1 cellular context compared by ENCODE assay signal in the genomic region with DNA sequence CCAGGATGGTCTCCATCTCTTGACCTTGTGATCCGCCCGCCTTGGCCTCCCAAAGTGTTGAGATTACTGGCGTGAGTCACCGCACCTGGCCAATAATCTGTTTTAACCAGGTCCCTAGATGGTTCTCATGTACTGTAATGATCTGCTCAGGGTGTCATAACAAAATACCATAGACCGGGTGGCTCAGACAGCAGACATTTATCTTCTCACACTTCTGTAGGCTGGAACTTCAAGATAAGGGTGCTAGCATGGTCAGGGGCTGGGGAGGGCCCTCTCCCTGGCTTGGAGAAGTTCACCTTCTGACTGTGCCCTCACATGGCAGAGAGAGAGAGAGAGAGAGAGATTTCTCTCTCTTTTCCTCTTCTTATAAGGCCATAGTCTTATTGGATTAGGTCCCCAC.
TF ChIP-seq lines count a peak whose summit lies in the region.

No MANE protein-coding gene starts in this region.

TF ChIP-seq in K562, 482 proteins besides CTCF, POLR2A, EP300 and RAD21 (continued from another document and continues in another):
- TF ChIP-seq, protein P1, sequence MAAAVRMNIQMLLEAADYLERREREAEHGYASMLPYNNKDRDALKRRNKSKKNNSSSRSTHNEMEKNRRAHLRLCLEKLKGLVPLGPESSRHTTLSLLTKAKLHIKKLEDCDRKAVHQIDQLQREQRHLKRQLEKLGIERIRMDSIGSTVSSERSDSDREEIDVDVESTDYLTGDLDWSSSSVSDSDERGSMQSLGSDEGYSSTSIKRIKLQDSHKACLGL (CRISPR knock-in tag; IDR thresholded peaks at IDR 0.05; ENCODE audit: borderline replicate concordance, poor library complexity, severe bottlenecking): no peak
- peak; percentile 26; the same call in 1 of the 2 replicates for TF ChIP-seq GABPA (tag; conservative IDR thresholded peaks at IDR 0.05; ENCODE audit: low read depth)
- no peak for TF ChIP-seq RBM39 (optimal IDR thresholded peaks at IDR 0.05; ENCODE audit: low read depth, low read length)
- no peak for TF ChIP-seq ZNF133 (CRISPR knock-in tag; IDR thresholded peaks at IDR 0.05)
- TF ChIP-seq ZNF143 (CRISPR knock-in tag; IDR thresholded peaks at IDR 0.05): no peak
- TF ChIP-seq, protein P2, sequence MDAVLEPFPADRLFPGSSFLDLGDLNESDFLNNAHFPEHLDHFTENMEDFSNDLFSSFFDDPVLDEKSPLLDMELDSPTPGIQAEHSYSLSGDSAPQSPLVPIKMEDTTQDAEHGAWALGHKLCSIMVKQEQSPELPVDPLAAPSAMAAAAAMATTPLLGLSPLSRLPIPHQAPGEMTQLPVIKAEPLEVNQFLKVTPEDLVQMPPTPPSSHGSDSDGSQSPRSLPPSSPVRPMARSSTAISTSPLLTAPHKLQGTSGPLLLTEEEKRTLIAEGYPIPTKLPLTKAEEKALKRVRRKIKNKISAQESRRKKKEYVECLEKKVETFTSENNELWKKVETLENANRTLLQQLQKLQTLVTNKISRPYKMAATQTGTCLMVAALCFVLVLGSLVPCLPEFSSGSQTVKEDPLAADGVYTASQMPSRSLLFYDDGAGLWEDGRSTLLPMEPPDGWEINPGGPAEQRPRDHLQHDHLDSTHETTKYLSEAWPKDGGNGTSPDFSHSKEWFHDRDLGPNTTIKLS (IDR thresholded peaks at IDR 0.05; ENCODE audit: borderline replicate concordance, low read depth): peak; percentile 57; the same call in 1 of the 2 replicates
- no peak for TF ChIP-seq ZNF785 (CRISPR knock-in tag; IDR thresholded peaks at IDR 0.05)
- TF ChIP-seq CSDE1 (IDR thresholded peaks at IDR 0.05): no peak
- TF ChIP-seq, protein P3, sequence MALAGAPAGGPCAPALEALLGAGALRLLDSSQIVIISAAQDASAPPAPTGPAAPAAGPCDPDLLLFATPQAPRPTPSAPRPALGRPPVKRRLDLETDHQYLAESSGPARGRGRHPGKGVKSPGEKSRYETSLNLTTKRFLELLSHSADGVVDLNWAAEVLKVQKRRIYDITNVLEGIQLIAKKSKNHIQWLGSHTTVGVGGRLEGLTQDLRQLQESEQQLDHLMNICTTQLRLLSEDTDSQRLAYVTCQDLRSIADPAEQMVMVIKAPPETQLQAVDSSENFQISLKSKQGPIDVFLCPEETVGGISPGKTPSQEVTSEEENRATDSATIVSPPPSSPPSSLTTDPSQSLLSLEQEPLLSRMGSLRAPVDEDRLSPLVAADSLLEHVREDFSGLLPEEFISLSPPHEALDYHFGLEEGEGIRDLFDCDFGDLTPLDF (CRISPR knock-in tag; IDR thresholded peaks at IDR 0.05): no peak
- no peak for TF ChIP-seq ZNF431 (CRISPR knock-in tag; IDR thresholded peaks at IDR 0.05)
- TF ChIP-seq, protein P4, sequence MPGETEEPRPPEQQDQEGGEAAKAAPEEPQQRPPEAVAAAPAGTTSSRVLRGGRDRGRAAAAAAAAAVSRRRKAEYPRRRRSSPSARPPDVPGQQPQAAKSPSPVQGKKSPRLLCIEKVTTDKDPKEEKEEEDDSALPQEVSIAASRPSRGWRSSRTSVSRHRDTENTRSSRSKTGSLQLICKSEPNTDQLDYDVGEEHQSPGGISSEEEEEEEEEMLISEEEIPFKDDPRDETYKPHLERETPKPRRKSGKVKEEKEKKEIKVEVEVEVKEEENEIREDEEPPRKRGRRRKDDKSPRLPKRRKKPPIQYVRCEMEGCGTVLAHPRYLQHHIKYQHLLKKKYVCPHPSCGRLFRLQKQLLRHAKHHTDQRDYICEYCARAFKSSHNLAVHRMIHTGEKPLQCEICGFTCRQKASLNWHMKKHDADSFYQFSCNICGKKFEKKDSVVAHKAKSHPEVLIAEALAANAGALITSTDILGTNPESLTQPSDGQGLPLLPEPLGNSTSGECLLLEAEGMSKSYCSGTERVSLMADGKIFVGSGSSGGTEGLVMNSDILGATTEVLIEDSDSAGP (CRISPR knock-in tag; IDR thresholded peaks at IDR 0.05): no peak
- peak; percentile 69; the same call in 1 of the 2 replicates for TF ChIP-seq CREB1 (IDR thresholded peaks at IDR 0.05)
- no peak for TF ChIP-seq CREB1 (CRISPR knock-in tag; IDR thresholded peaks at IDR 0.05)
- TF ChIP-seq RBM25 (IDR thresholded peaks at IDR 0.05; ENCODE audit: low read depth, low read length, severe bottlenecking): no peak
- TF ChIP-seq, protein P5, sequence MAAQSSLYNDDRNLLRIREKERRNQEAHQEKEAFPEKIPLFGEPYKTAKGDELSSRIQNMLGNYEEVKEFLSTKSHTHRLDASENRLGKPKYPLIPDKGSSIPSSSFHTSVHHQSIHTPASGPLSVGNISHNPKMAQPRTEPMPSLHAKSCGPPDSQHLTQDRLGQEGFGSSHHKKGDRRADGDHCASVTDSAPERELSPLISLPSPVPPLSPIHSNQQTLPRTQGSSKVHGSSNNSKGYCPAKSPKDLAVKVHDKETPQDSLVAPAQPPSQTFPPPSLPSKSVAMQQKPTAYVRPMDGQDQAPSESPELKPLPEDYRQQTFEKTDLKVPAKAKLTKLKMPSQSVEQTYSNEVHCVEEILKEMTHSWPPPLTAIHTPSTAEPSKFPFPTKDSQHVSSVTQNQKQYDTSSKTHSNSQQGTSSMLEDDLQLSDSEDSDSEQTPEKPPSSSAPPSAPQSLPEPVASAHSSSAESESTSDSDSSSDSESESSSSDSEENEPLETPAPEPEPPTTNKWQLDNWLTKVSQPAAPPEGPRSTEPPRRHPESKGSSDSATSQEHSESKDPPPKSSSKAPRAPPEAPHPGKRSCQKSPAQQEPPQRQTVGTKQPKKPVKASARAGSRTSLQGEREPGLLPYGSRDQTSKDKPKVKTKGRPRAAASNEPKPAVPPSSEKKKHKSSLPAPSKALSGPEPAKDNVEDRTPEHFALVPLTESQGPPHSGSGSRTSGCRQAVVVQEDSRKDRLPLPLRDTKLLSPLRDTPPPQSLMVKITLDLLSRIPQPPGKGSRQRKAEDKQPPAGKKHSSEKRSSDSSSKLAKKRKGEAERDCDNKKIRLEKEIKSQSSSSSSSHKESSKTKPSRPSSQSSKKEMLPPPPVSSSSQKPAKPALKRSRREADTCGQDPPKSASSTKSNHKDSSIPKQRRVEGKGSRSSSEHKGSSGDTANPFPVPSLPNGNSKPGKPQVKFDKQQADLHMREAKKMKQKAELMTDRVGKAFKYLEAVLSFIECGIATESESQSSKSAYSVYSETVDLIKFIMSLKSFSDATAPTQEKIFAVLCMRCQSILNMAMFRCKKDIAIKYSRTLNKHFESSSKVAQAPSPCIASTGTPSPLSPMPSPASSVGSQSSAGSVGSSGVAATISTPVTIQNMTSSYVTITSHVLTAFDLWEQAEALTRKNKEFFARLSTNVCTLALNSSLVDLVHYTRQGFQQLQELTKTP (IDR thresholded peaks at IDR 0.05; ENCODE audit: low read depth in 1 of 2, partially characterized antibody in 2 of 2): peak in 1 of 2 experiments; percentile 93
- no peak for TF ChIP-seq KDM5B (IDR thresholded peaks at IDR 0.05; ENCODE audit: insufficient replicate concordance, low read depth, low read length)
- TF ChIP-seq, protein P6, sequence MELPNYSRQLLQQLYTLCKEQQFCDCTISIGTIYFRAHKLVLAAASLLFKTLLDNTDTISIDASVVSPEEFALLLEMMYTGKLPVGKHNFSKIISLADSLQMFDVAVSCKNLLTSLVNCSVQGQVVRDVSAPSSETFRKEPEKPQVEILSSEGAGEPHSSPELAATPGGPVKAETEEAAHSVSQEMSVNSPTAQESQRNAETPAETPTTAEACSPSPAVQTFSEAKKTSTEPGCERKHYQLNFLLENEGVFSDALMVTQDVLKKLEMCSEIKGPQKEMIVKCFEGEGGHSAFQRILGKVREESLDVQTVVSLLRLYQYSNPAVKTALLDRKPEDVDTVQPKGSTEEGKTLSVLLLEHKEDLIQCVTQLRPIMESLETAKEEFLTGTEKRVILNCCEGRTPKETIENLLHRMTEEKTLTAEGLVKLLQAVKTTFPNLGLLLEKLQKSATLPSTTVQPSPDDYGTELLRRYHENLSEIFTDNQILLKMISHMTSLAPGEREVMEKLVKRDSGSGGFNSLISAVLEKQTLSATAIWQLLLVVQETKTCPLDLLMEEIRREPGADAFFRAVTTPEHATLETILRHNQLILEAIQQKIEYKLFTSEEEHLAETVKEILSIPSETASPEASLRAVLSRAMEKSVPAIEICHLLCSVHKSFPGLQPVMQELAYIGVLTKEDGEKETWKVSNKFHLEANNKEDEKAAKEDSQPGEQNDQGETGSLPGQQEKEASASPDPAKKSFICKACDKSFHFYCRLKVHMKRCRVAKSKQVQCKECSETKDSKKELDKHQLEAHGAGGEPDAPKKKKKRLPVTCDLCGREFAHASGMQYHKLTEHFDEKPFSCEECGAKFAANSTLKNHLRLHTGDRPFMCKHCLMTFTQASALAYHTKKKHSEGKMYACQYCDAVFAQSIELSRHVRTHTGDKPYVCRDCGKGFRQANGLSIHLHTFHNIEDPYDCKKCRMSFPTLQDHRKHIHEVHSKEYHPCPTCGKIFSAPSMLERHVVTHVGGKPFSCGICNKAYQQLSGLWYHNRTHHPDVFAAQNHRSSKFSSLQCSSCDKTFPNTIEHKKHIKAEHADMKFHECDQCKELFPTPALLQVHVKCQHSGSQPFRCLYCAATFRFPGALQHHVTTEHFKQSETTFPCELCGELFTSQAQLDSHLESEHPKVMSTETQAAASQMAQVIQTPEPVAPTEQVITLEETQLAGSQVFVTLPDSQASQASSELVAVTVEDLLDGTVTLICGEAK (IDR thresholded peaks at IDR 0.05): no peak
- TF ChIP-seq, protein P6 (CRISPR knock-in tag; IDR thresholded peaks at IDR 0.05): no peak
- TF ChIP-seq ZNF583 (CRISPR knock-in tag; IDR thresholded peaks at IDR 0.05): peak; percentile 80; the same call in 1 of the 2 replicates
- no peak for TF ChIP-seq ZNF174 (CRISPR knock-in tag; IDR thresholded peaks at IDR 0.05)
- TF ChIP-seq, protein P7, sequence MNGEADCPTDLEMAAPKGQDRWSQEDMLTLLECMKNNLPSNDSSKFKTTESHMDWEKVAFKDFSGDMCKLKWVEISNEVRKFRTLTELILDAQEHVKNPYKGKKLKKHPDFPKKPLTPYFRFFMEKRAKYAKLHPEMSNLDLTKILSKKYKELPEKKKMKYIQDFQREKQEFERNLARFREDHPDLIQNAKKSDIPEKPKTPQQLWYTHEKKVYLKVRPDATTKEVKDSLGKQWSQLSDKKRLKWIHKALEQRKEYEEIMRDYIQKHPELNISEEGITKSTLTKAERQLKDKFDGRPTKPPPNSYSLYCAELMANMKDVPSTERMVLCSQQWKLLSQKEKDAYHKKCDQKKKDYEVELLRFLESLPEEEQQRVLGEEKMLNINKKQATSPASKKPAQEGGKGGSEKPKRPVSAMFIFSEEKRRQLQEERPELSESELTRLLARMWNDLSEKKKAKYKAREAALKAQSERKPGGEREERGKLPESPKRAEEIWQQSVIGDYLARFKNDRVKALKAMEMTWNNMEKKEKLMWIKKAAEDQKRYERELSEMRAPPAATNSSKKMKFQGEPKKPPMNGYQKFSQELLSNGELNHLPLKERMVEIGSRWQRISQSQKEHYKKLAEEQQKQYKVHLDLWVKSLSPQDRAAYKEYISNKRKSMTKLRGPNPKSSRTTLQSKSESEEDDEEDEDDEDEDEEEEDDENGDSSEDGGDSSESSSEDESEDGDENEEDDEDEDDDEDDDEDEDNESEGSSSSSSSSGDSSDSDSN (IDR thresholded peaks at IDR 0.05; ENCODE audit: borderline replicate concordance in 1 of 2, low read depth in 2 of 2, low read length in 2 of 2): no peak
- TF ChIP-seq NFE2L1 (tag; IDR thresholded peaks at IDR 0.05; ENCODE audit: borderline replicate concordance, low read depth): no peak
- TF ChIP-seq, protein P8, sequence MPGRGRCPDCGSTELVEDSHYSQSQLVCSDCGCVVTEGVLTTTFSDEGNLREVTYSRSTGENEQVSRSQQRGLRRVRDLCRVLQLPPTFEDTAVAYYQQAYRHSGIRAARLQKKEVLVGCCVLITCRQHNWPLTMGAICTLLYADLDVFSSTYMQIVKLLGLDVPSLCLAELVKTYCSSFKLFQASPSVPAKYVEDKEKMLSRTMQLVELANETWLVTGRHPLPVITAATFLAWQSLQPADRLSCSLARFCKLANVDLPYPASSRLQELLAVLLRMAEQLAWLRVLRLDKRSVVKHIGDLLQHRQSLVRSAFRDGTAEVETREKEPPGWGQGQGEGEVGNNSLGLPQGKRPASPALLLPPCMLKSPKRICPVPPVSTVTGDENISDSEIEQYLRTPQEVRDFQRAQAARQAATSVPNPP (IDR thresholded peaks at IDR 0.05; ENCODE audit: borderline replicate concordance, insufficient read depth, insufficient read length): no peak
- no peak for TF ChIP-seq KAT7 (CRISPR knock-in tag; IDR thresholded peaks at IDR 0.05; ENCODE audit: borderline replicate concordance)
- TF ChIP-seq YBX1 (IDR thresholded peaks at IDR 0.05): no peak
- peak; percentile 97 for TF ChIP-seq CCNT2 (IDR thresholded peaks at IDR 0.05; ENCODE audit: borderline replicate concordance, extremely low read depth, insufficient read length, low read depth, low read length)
- peak; percentile 74 for TF ChIP-seq RUNX1 (IDR thresholded peaks at IDR 0.05; ENCODE audit: low read depth)
